In the genomic region with DNA sequence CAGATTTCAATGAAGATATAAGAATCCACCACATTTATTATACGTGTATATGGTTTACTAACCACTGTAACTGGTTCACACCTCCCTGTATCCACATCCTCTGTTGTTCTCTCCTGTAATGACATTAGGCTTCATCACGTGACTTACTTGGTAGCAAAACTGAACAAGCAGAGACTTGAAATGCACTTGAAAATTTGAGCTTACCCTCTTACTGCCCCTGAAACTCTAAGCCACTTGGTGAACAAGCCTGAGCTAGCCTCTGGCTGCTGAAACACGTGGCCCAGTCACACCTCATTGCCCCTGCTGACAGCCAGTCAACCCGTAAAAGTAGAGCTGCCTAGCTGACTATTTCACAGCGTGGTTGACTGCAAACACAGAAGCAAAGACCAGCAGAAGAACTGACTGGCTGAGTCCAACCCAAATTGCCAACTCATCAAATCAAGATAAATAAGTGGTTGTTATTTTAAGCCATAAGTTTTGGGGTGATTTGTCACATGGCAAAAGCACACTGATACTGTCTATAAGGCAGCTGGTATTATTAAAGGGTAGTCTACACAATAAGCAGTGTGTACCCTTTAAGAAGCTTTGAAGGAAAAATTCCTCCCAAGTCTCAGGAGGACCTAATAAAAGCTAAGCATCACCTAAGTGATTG, we compare ENCODE assay signal across 8 cellular contexts.
A peak's percentile ranks its signal among the peaks of the same experiment; 100 is the strongest.
DNase-seq lines count a peak whose midpoint lies in the region; ATAC-seq, FAIRE-seq and TF ChIP-seq lines count a peak whose summit lies in the region.

No MANE protein-coding gene starts in this region.

- H2BK20ac ChIP-seq in H9 (ENCODE audit: low read depth, low read length, poor library complexity, severe bottlenecking) = no peak overlapping the region

- peaks cover 80% of the 10 kb centered on the region for H3K36me3 Mint-ChIP-seq in activated T-helper 17 cell treated with anti-CD3 and anti-CD28 coated beads, Interleukin-2, amount 50 U/mL, for 72 hours (ENCODE audit: low read depth)
- peaks cover 0 to 4% (median 0%) of the 10 kb centered on the region in 3 experiments; a peak in 1 of 7 replicates for H3K36me3 Mint-ChIP-seq in H9 (ENCODE audit: insufficient read depth in 1 of 3, low read depth in 3 of 3)

- H4K20me1 ChIP-seq in H9 (ENCODE audit: control insufficient read depth, insufficient read depth, insufficient read length) = no peaks in the 10 kb centered on the region

- no peaks in the 10 kb centered on the region for H3K9me3 ChIP-seq in H9 (ENCODE audit: control insufficient read depth, low read depth, low read length)
- no peaks in the 10 kb centered on the region for H3K9me3 ChIP-seq in ascending aorta

- no peak overlapping the region for H4K8ac ChIP-seq in H9 (replicated peaks; ENCODE audit: insufficient read length, low read depth, low read length)

- no peak overlapping the region for H3K23ac ChIP-seq in H9 (ENCODE audit: insufficient read length, low read depth, low read length)

- no peak overlapping the region for H3K9ac ChIP-seq in H9 (ENCODE audit: extremely low read depth, insufficient read length, low read length)

- H3K27me3 Mint-ChIP-seq in activated T-helper 17 cell treated with anti-CD3 and anti-CD28 coated beads, Interleukin-2, amount 50 U/mL, for 72 hours = no peaks in the 10 kb centered on the region
- H3K27me3 Mint-ChIP-seq in H9 (ENCODE audit: low read depth) = no peaks in the 10 kb centered on the region

- no peak overlapping the region for H3K14ac ChIP-seq in H9 (ENCODE audit: insufficient read depth, low read length)

- no peak for FAIRE-seq in HTR-8/SVneo (lab: Jason Lieb, UNC)

- no peak overlapping the region for H3K4ac ChIP-seq in H9 (ENCODE audit: low read depth, low read length)

- H3K27me3 ChIP-seq in H9 (ENCODE audit: insufficient read depth, low read length) (no peaks in the 10 kb centered on the region), ascending aorta (no peaks in the 10 kb centered on the region)

- H4K5ac ChIP-seq in H9 (ENCODE audit: insufficient read length, low read depth, low read length) = no peak overlapping the region

- H3K27ac ChIP-seq in H9 (ENCODE audit: insufficient read length, low read depth, low read length) (no peak overlapping the region), ascending aorta (no peak overlapping the region)

- no peaks in the 10 kb centered on the region for H3K4me1 Mint-ChIP-seq in activated T-helper 17 cell treated with anti-CD3 and anti-CD28 coated beads, Interleukin-2, amount 50 U/mL, for 72 hours
- H3K4me1 Mint-ChIP-seq in H9 = peaks cover 7% of the 10 kb centered on the region in 2 experiments

- H2BK12ac ChIP-seq in H9 (ENCODE audit: insufficient read length, low read depth, low read length) = no peak overlapping the region

- peak; percentile 98 for ATAC-seq in GM18517 (IDR thresholded peaks at IDR 0.05; ENCODE audit: unreplicated experiment)
- peak; percentile 98 for ATAC-seq in HG02571 (IDR thresholded peaks at IDR 0.05; ENCODE audit: unreplicated experiment)
- ATAC-seq in activated T-helper 17 cell treated with anti-CD3 and anti-CD28 coated beads, Interleukin-2, amount 50 U/mL, for 72 hours (replicated peaks) = peak; percentile 45

- H3T11ph ChIP-seq in H9 (ENCODE audit: low read length) = no peak overlapping the region

- H2BK15ac ChIP-seq in H9 (ENCODE audit: low read depth, low read length) = no peak overlapping the region

- H3K36me3 ChIP-seq in ascending aorta = peaks cover 0 to 8% of the 10 kb centered on the region in 2 donors

- no peak overlapping the region for H3K56ac ChIP-seq in H9 (ENCODE audit: insufficient read length, low read depth, low read length)

- H3K4me1 ChIP-seq in H9 (ENCODE audit: insufficient read depth, low read length) = no peaks in the 10 kb centered on the region
- H3K4me1 ChIP-seq in ascending aorta = no peaks in the 10 kb centered on the region

- H2BK120ac ChIP-seq in H9 (ENCODE audit: low read depth, low read length, poor library complexity, severe bottlenecking) = no peak overlapping the region

- peak; percentile 68 to 92 (median 91) for DNase-seq in NCI-H1417 (lab: John Stamatoyannopoulos, UW)
- DNase-seq in HTR-8/SVneo (ENCODE audit: insufficient read length, low spot score) = no peak
- no peak for DNase-seq in H9
- no peak for DNase-seq in SW480 (ENCODE audit: low spot score)
- DNase-seq in ascending aorta (ENCODE audit: low spot score in 2 of 2) = no peak

- H3K27ac Mint-ChIP-seq in activated T-helper 17 cell treated with anti-CD3 and anti-CD28 coated beads, Interleukin-2, amount 50 U/mL, for 72 hours = no peak overlapping the region
- H3K27ac Mint-ChIP-seq in H9 = no peak overlapping the region

- H4K91ac ChIP-seq in H9 (ENCODE audit: insufficient read length, low read depth, low read length) = no peak overlapping the region

- no peak overlapping the region for H2AK5ac ChIP-seq in H9 (ENCODE audit: insufficient read length, low read length)

- H3K79me2 ChIP-seq in H9 (ENCODE audit: insufficient read depth, low read length) = no peaks in the 10 kb centered on the region

- intact Hi-C loops in ascending aorta (cut with DNase I) = no loop called here

- H3K23me2 ChIP-seq in H9 (ENCODE audit: insufficient read length, low read depth, low read length, poor library complexity, severe bottlenecking) = no peaks in the 10 kb centered on the region

- no peak overlapping the region for H3K18ac ChIP-seq in H9 (ENCODE audit: insufficient read length, low read depth, low read length)

- no peaks in the 10 kb centered on the region for H3K79me1 ChIP-seq in H9 (ENCODE audit: insufficient read depth, low read depth, low read length, poor library complexity, severe bottlenecking)

- no peak overlapping the region for H3K4me3 Mint-ChIP-seq in activated T-helper 17 cell treated with anti-CD3 and anti-CD28 coated beads, Interleukin-2, amount 50 U/mL, for 72 hours
- no peak overlapping the region for H3K4me3 Mint-ChIP-seq in H9

- no peak overlapping the region for H2BK5ac ChIP-seq in H9 (ENCODE audit: insufficient read length, low read length)

- no CpG with 5 or more reads among the region's 5 CpGs for WGBS in H9 (ENCODE audit: extremely low coverage, insufficient read length, low lambda C conversion rate)

- no peak overlapping the region for H3K4me2 ChIP-seq in H9 (ENCODE audit: insufficient read depth, insufficient read length, low read length)

- H2AFZ ChIP-seq in H9 (ENCODE audit: low read length) = no peak overlapping the region

- H3K9me3 Mint-ChIP-seq in activated T-helper 17 cell treated with anti-CD3 and anti-CD28 coated beads, Interleukin-2, amount 50 U/mL, for 72 hours = no peaks in the 10 kb centered on the region
- H3K9me3 Mint-ChIP-seq in H9 = no peaks in the 10 kb centered on the region

- TF ChIP-seq CTCF in H9 (conservative IDR thresholded peaks at IDR 0.05) = no peak
- no peak for TF ChIP-seq CTCF in ascending aorta (IDR thresholded peaks at IDR 0.05)

- H3K4me3 ChIP-seq in ascending aorta = no peak overlapping the region

Comparison
In these comparisons a context has a peak if more than half of its experiments do, and no peak if none do; other contexts are left out.
1. ATAC-seq: peak in every context shown above with its lines; median percentile 98 in GM18517; 98 in HG02571; 45 in activated T-helper 17 cell treated with anti-CD3 and anti-CD28 coated beads, Interleukin-2, amount 50 U/mL, for 72 hours.
2. DNase-seq: peak in NCI-H1417 (3 of 3); none in HTR-8/SVneo (single experiment), H9 (single experiment), SW480 (single experiment) and ascending aorta (0 of 2).